ENCODE assay signal across 8 cellular contexts in genomic region chr5:43041131-43041668, GRCh38. TPM values are rescaled to one million over a fixed set of nuclear protein-coding genes. Genes with fewer than 3 reads are reported as not detected.
DNase-seq lines count a peak whose midpoint lies in the region; ATAC-seq and TF ChIP-seq lines count a peak whose summit lies in the region.

No MANE protein-coding gene starts in this region.

- H3K9ac ChIP-seq in smooth muscle cell (ENCODE audit: low read depth) = peak overlapping the region; percentile 90

- peak overlapping the region; percentile 95 for H3K4me2 ChIP-seq in smooth muscle cell

- peaks cover 10% of the 10 kb centered on the region for H4K20me1 ChIP-seq in smooth muscle cell (ENCODE audit: low read depth)

- no peaks in the 10 kb centered on the region for H3K36me3 ChIP-seq in smooth muscle cell (ENCODE audit: low read depth)

- intact Hi-C loops in right cardiac atrium (cut with DNase I) = loop anchor here in 2 of 4 donors (2.0 kb wide), 2 partner anchors 24 to 48 kb away; no protein-coding TSS in a partner anchor

- H3K4me1 ChIP-seq in right cardiac atrium (ENCODE audit: control insufficient read depth, insufficient read depth, low read length) = no peaks in the 10 kb centered on the region
- H3K4me1 ChIP-seq in smooth muscle cell (ENCODE audit: low read depth) = peaks cover 30% of the 10 kb centered on the region

- H3K27me3 ChIP-seq in right cardiac atrium (ENCODE audit: control insufficient read depth, insufficient read depth) (no peaks in the 10 kb centered on the region), smooth muscle cell (ENCODE audit: low read depth) (peaks cover 7% of the 10 kb centered on the region)

- DNase-seq in GM12865 (ENCODE audit: low read depth) (peak; percentile 63), NCI-H460 (ENCODE audit: extremely low read depth, low read depth) (peak; percentile 48), right cardiac atrium (peak; percentile 46 to 80 (median 68)), smooth muscle cell (lab: John Stamatoyannopoulos, UW; ENCODE audit: unreplicated experiment) (no peak), HCEC 1CT (no peak), HuH-7 (ENCODE audit: low spot score) (no peak)

- H3K4me3 ChIP-seq in GM12865 (ENCODE audit: low read depth, low read length) (peak overlapping the region; percentile 66), right cardiac atrium (ENCODE audit: low read length) (peak overlapping the region; percentile 52), smooth muscle cell (peak overlapping the region; percentile 72)

- peak overlapping the region; percentile 80 for H2AFZ ChIP-seq in smooth muscle cell (ENCODE audit: low read depth)

- peaks cover 27% of the 10 kb centered on the region for H3F3A ChIP-seq in smooth muscle cell (ENCODE audit: low read depth)

- peaks cover 19% of the 10 kb centered on the region for H3K79me2 ChIP-seq in smooth muscle cell (ENCODE audit: low read depth)

- H3K9me3 ChIP-seq in right cardiac atrium (ENCODE audit: control insufficient read depth, low read length) = peaks cover 2% of the 10 kb centered on the region
- no peaks in the 10 kb centered on the region for H3K9me3 ChIP-seq in smooth muscle cell (replicated peaks; ENCODE audit: low read depth)

- H3K27ac ChIP-seq in adipose tissue (ENCODE audit: low read depth, low read length) = peak overlapping the region; percentile 62
- peak overlapping the region; percentile 96 for H3K27ac ChIP-seq in right cardiac atrium (ENCODE audit: low read length)
- H3K27ac ChIP-seq in smooth muscle cell (ENCODE audit: low read depth) = peak overlapping the region; percentile 90

- no peak for TF ChIP-seq CTCF in GM12865 (IDR thresholded peaks at IDR 0.05; ENCODE audit: insufficient read depth, low read depth, low read length, missing control alignments)
- no peak for TF ChIP-seq CTCF in smooth muscle cell (IDR thresholded peaks at IDR 0.05; ENCODE audit: borderline replicate concordance, insufficient read depth, poor library complexity, severe bottlenecking)

- peak in 1 of 2 donors; percentile 0 for ATAC-seq in right cardiac atrium
- ATAC-seq in GM18520 (IDR thresholded peaks at IDR 0.05; ENCODE audit: unreplicated experiment) = no peak

- WGBS in adipose tissue, 3 donors = 1 to 10% (median 2%) methylated on average over 18 of the region's 18 CpGs
- WGBS in right cardiac atrium = 3% methylated on average over 18 of the region's 18 CpGs
- 8% methylated on average over 18 of the region's 18 CpGs for WGBS in smooth muscle cell (ENCODE audit: low lambda C conversion rate)

RNA-seq across cellular contexts. Expression of gene ANXA2R, which starts 1.1 kb away (rescaled TPM):
- total RNA-seq in NCI-H460 (2014; rRNA removed; shearing (Covaris generic)) = 4.6 TPM in 2 replicates
- 5.2 and 6.9 TPM in 2 replicates for polyA plus RNA-seq in NCI-H460 (2014; cell fraction: nucleus; rRNA removed)
- polyA plus RNA-seq in adipose tissue (1 to 10 TPM; 1.1 to 5.8 (median 3.1) TPM), right cardiac atrium (1.4 TPM), smooth muscle cell (0.83 TPM in 1 of 2 replicates, not detected in the other)
- total RNA-seq in right cardiac atrium (1 to 10 TPM in 3 of 4 donors, under 1 TPM in 1; 0.95 to 1.9 (median 1.4) TPM), smooth muscle cell (0.40 and 1.5 TPM in 2 replicates)

Comparison
In these comparisons a context has a peak if more than half of its experiments do, and no peak if none do; other contexts are left out.
1. DNase-seq: peak in GM12865 (single experiment), NCI-H460 (single experiment) and right cardiac atrium (3 of 3); none in smooth muscle cell (single experiment), HCEC 1CT (single experiment) and HuH-7 (single experiment).
2. Peak in every context shown above with its lines, with median percentiles within 50 percentile points of each other: H3K4me3 ChIP-seq and H3K27ac ChIP-seq.